Comparison of ENCODE assay signal across 10 cellular contexts in genomic region chr9:76530458-76531100, GRCh38.
DNase-seq lines count a peak whose midpoint lies in the region; ATAC-seq and TF ChIP-seq lines count a peak whose summit lies in the region.
"Had no signal": no experiment of that assay in that cellular context is flagged by ENCODE, and none has a peak within 500 bp of the region (broad histone marks: within the 10 kb centered on the region; RNA-seq: fewer than 3 reads in every experiment).

No MANE protein-coding gene starts in this region.

- H3K27ac Mint-ChIP-seq in naive B cell (peak overlapping the region in 4 of 6 donors; percentile 56 to 87 (median 76)), WTC11 (no peak overlapping the region)

- peaks cover 4 to 5% of the 10 kb centered on the region in 2 donors for H3K36me3 Mint-ChIP-seq in naive B cell
- peaks cover 3% of the 10 kb centered on the region for H3K36me3 Mint-ChIP-seq in WTC11

- H2AFZ ChIP-seq in OCI-LY7 (ENCODE audit: low read length), result no peak overlapping the region

- H4K20me1 ChIP-seq in OCI-LY7 (ENCODE audit: insufficient read depth, low read length), result no peaks in the 10 kb centered on the region

- no TSS peak for BruUV-seq in OCI-LY7 (replicated peaks; lab: Mats Ljungman, UMichigan)

- no peaks in the 10 kb centered on the region for H3K79me2 ChIP-seq in OCI-LY7 (ENCODE audit: insufficient read depth, low read depth, low read length)

- H3K4me1 ChIP-seq in OCI-LY7 (ENCODE audit: insufficient read depth, low read length, poor library complexity, severe bottlenecking), result no peaks in the 10 kb centered on the region

- no peak overlapping the region for H3K4me3 ChIP-seq in OCI-LY7 (ENCODE audit: low read depth, low read length, poor library complexity, severe bottlenecking)

- H3K27ac ChIP-seq in OCI-LY7 (ENCODE audit: low read depth, low read length, poor library complexity, severe bottlenecking), result no peak overlapping the region

- POLR2A ChIA-PET in OCI-LY7 (lab: Charles Lee) (interaction anchor here (0.7 to 1.0 kb wide), 3 partner anchors 11 to 58 kb away, joined by 3 read pairs; no protein-coding TSS in a partner anchor), WTC11 (lab: Charles Lee) (no interaction called here)

- H3K9me3 ChIP-seq in OCI-LY7 (ENCODE audit: low read length), result no peaks in the 10 kb centered on the region; the same call in 1 of the 2 replicates

- H3K9me3 Mint-ChIP-seq in naive B cell, result peaks cover 0 to 3% (median 0%) of the 10 kb centered on the region in 7 donors
- H3K9me3 Mint-ChIP-seq in WTC11, result peaks cover 13% of the 10 kb centered on the region

- TF ChIP-seq CTCF in GM10266 (IDR thresholded peaks at IDR 0.05; ENCODE audit: control insufficient read depth, insufficient read depth, low read depth, missing control alignments) (no peak), OCI-LY7 (conservative IDR thresholded peaks at IDR 0.05; ENCODE audit: low read length) (no peak), WTC11 (IDR thresholded peaks at IDR 0.05) (no peak)

- H3K27me3 Mint-ChIP-seq in naive B cell (no peaks in the 10 kb centered on the region), WTC11 (ENCODE audit: low read depth) (no peaks in the 10 kb centered on the region)

- intact Hi-C loops in OCI-LY7 (cut with micrococcal nuclease; ENCODE audit: unreplicated experiment), result no loop called here

- no peak overlapping the region for H3K4me2 ChIP-seq in OCI-LY7 (ENCODE audit: low read length)

- ATAC-seq in HG02973 (IDR thresholded peaks at IDR 0.05; ENCODE audit: unreplicated experiment) (peak; percentile 74), naive B cell (ENCODE audit: low read depth in 2 of 2) (no peak), GM21528 (IDR thresholded peaks at IDR 0.05; ENCODE audit: low FRiP score, unreplicated experiment) (no peak), WTC11 (no peak)

- DNase-seq in GM10266 (ENCODE audit: extremely low spot score) (peak; percentile 64), astrocyte of the hippocampus (ENCODE audit: low read depth, low spot score) (peak; percentile 43), naive B cell (no peak), NCI-H69 (lab: John Stamatoyannopoulos, UW) (no peak), OCI-LY7 (ENCODE audit: low spot score) (no peak), WTC11 (ENCODE audit: low spot score) (no peak)
- DNase-seq: activated effector memory CD4-positive, alpha-beta T cell treated with anti-CD3 and anti-CD28 coated beads, Interleukin-2, amount 50 U/mL, for 16 hours; EL had no signal

- CTCF ChIA-PET in OCI-LY7 (lab: Charles Lee; ENCODE audit: unreplicated experiment) (no interaction called here), WTC11 (lab: Charles Lee) (no interaction called here)

- H3K4me1 Mint-ChIP-seq in naive B cell (peaks cover 12 to 35% (median 22%) of the 10 kb centered on the region in 3 donors), WTC11 (peaks cover 4% of the 10 kb centered on the region; the same call in 1 of the 2 replicates)

- H3K36me3 ChIP-seq in OCI-LY7 (ENCODE audit: insufficient read depth, low read length), result no peaks in the 10 kb centered on the region; the same call in 1 of the 2 replicates

- H3K4me3 Mint-ChIP-seq in naive B cell (peak overlapping the region in 6 of 8 donors; percentile 9 to 70 (median 39)), WTC11 (no peak overlapping the region)

- H3K9me2 ChIP-seq in OCI-LY7 (ENCODE audit: insufficient read depth, low read length), result no peaks in the 10 kb centered on the region

TF ChIP-seq in WTC11, 78 proteins besides CTCF, POLR2A, EP300 and RAD21:
- TF ChIP-seq HMGXB4 (CRISPR knock-in tag; IDR thresholded peaks at IDR 0.05) (no peak), NFE2L1 (CRISPR knock-in tag; IDR thresholded peaks at IDR 0.05) (no peak)

Comparison
In these comparisons a context has a peak if more than half of its experiments do, and no peak if none do; other contexts are left out.
1. DNase-seq: peak in GM10266 (single experiment) and astrocyte of the hippocampus (single experiment); none in naive B cell (single experiment), NCI-H69 (single experiment), OCI-LY7 (single experiment) and WTC11 (single experiment).